10 cellular contexts compared by ENCODE assay signal in genomic region chr1:234315091-234315541, GRCh38. TPM values are rescaled to one million over a fixed set of nuclear protein-coding genes. Genes with fewer than 3 reads are reported as not detected.
DNase-seq lines count a peak whose midpoint lies in the region; ATAC-seq and TF ChIP-seq lines count a peak whose summit lies in the region.
"Had no signal": no experiment of that assay in that cellular context is flagged by ENCODE, and none has a peak within 500 bp of the region (broad histone marks: within the 10 kb centered on the region; RNA-seq: fewer than 3 reads in every experiment).

No MANE protein-coding gene starts in this region.

- no peaks in the 10 kb centered on the region for H3K9me3 Mint-ChIP-seq in activated T-helper 2 cell treated with anti-CD3 and anti-CD28 coated beads, Interferon-gamma antibody, Interleukin-2, Interleukin-4, amounts not matched to agents 10 μg/mL and 5 μg/mL and 100 μg/mL, durations not matched to agents 14 hours and 24 hours and 36 hours

- H4K91ac ChIP-seq in IMR-90 (ENCODE audit: insufficient read depth, low read depth, low read length) = no peak overlapping the region; the same call in 1 of the 2 replicates

- H4K8ac ChIP-seq in IMR-90 (ENCODE audit: low read depth in 2 of 2, low read length in 2 of 2) = no peak overlapping the region

- peak; percentile 7 for DNase-seq in GF-D8 (lab: John Stamatoyannopoulos, UW)
- DNase-seq in IMR-90 = peak; percentile 76
- DNase-seq in activated T-helper 2 cell treated with anti-CD3 and anti-CD28 coated beads, Interferon-gamma antibody, Interleukin-2, Interleukin-4, amounts not matched to agents 10 μg/mL and 5 μg/mL and 100 μg/mL, durations not matched to agents 14 hours and 24 hours and 36 hours (ENCODE audit: low spot score) = no peak
- no peak for DNase-seq in left lung
- no peak for DNase-seq in head of caudate nucleus
- no peak for DNase-seq in COLO668 (lab: John Stamatoyannopoulos, UW; ENCODE audit: unreplicated experiment)
- DNase-seq in dorsolateral prefrontal cortex = no peak
- DNase-seq: foreskin melanocyte had no signal

- no peak overlapping the region for H3K9ac ChIP-seq in IMR-90 (ENCODE audit: low read depth, low read length)
- H3K9ac ChIP-seq: parathyroid adenoma had no signal

- no peaks in the 10 kb centered on the region for H3K79me1 ChIP-seq in IMR-90 (ENCODE audit: low read depth in 1 of 2, low read length in 2 of 2)

- no peak overlapping the region for H2BK120ac ChIP-seq in IMR-90 (ENCODE audit: low read depth, low read length)

- intact Hi-C loops in IMR-90 (cut with micrococcal nuclease) = no loop called here
- intact Hi-C loops in activated T-helper 2 cell treated with anti-CD3 and anti-CD28 coated beads, Interferon-gamma antibody, Interleukin-2, Interleukin-4, amounts not matched to agents 10 μg/mL and 5 μg/mL and 100 μg/mL, durations not matched to agents 14 hours and 24 hours and 36 hours (cut with micrococcal nuclease) = loop anchor here (1.0 to 2.0 kb wide), 2 partner anchors 44 to 94 kb away; no protein-coding TSS in a partner anchor
- intact Hi-C loops in left lung (cut with DNase I) = no loop called here
- intact Hi-C loops in head of caudate nucleus (cut with DNase I) = no loop called here
- intact Hi-C loops in dorsolateral prefrontal cortex (cut with DNase I) = loop anchor here in 1 of 2 donors (10.0 kb wide), 1 partner anchor 160 kb away; no protein-coding TSS in a partner anchor

- H2AK5ac ChIP-seq in IMR-90 (ENCODE audit: low read depth, low read length) = no peak overlapping the region

- H3K4me3 Mint-ChIP-seq in activated T-helper 2 cell treated with anti-CD3 and anti-CD28 coated beads, Interferon-gamma antibody, Interleukin-2, Interleukin-4, amounts not matched to agents 10 μg/mL and 5 μg/mL and 100 μg/mL, durations not matched to agents 14 hours and 24 hours and 36 hours (ENCODE audit: low read depth) = no peak overlapping the region

- TF ChIP-seq RAD21 in IMR-90 (IDR thresholded peaks at IDR 0.05; ENCODE audit: low read length) = no peak

- no TSS peak for BruUV-seq in IMR-90 (replicated peaks; lab: Mats Ljungman, UMichigan)

- H3K23ac ChIP-seq in IMR-90 (ENCODE audit: low read depth, low read length) = no peak overlapping the region

- H4K20me1 ChIP-seq in IMR-90 (ENCODE audit: insufficient read depth, low read length) = no peaks in the 10 kb centered on the region

- no peak overlapping the region; the same call in 1 of the 2 replicates for H3K18ac ChIP-seq in IMR-90 (ENCODE audit: low read depth, low read length)

- H2BK15ac ChIP-seq in IMR-90 (ENCODE audit: low read depth, low read length) = no peak overlapping the region

- no peak overlapping the region for H2BK5ac ChIP-seq in IMR-90 (ENCODE audit: low read depth, low read length, poor library complexity, severe bottlenecking)

- peaks cover 38% of the 10 kb centered on the region for H3K4me1 Mint-ChIP-seq in activated T-helper 2 cell treated with anti-CD3 and anti-CD28 coated beads, Interferon-gamma antibody, Interleukin-2, Interleukin-4, amounts not matched to agents 10 μg/mL and 5 μg/mL and 100 μg/mL, durations not matched to agents 14 hours and 24 hours and 36 hours (ENCODE audit: low read depth)

- dilution Hi-C loops in IMR-90 (cut with HindIII; ENCODE audit: low sequenced_read_pairs, unreplicated experiment) = no loop called here

- POLR2A ChIA-PET in IMR-90 (lab: Charles Lee; ENCODE audit: unreplicated experiment) = no interaction called here

- H3K36me3 ChIP-seq in IMR-90 (ENCODE audit: control insufficient read depth, insufficient read depth, low read length) (no peaks in the 10 kb centered on the region), left lung (no peaks in the 10 kb centered on the region)

- H3K4me3 ChIP-seq in IMR-90 (ENCODE audit: insufficient read depth, low read depth, low read length) = no peak overlapping the region
- H3K4me3 ChIP-seq in left lung = no peak overlapping the region
- H3K4me3 ChIP-seq in dorsolateral prefrontal cortex = no peak overlapping the region

- peak overlapping the region; percentile 46 for H3K27ac Mint-ChIP-seq in activated T-helper 2 cell treated with anti-CD3 and anti-CD28 coated beads, Interferon-gamma antibody, Interleukin-2, Interleukin-4, amounts not matched to agents 10 μg/mL and 5 μg/mL and 100 μg/mL, durations not matched to agents 14 hours and 24 hours and 36 hours

- H3K14ac ChIP-seq in IMR-90 (replicated peaks; ENCODE audit: low read depth, low read length) = no peak overlapping the region

- H3K36me3 Mint-ChIP-seq in activated T-helper 2 cell treated with anti-CD3 and anti-CD28 coated beads, Interferon-gamma antibody, Interleukin-2, Interleukin-4, amounts not matched to agents 10 μg/mL and 5 μg/mL and 100 μg/mL, durations not matched to agents 14 hours and 24 hours and 36 hours (ENCODE audit: low read depth) = no peaks in the 10 kb centered on the region

- CTCF ChIA-PET in IMR-90 (lab: Yijun Ruan, JAX) = no interaction called here

- H2AFZ ChIP-seq in IMR-90 (replicated peaks; ENCODE audit: low read length, poor library complexity) = no peak overlapping the region
- H2AFZ ChIP-seq: parathyroid adenoma had no signal

- no peak for TF ChIP-seq POLR2A in IMR-90 (IDR thresholded peaks at IDR 0.05; ENCODE audit: low read depth, low read length)

- in situ Hi-C loops in IMR-90 (cut with MboI; ENCODE audit: low sequenced_read_pairs) = loop anchor here (25.0 kb wide), 1 partner anchor 178 kb away; no protein-coding TSS in a partner anchor

- H3K9me3 ChIP-seq in IMR-90 (ENCODE audit: control insufficient read depth, insufficient read depth, low read length) (no peaks in the 10 kb centered on the region), left lung (no peaks in the 10 kb centered on the region)

- no CpG with 5 or more reads among the region's 6 CpGs for WGBS in IMR-90 (ENCODE audit: extremely low coverage in 2 of 2, insufficient read length in 1 of 2), 2 experiments

- ATAC-seq in IMR-90 (ENCODE audit: low read depth) (peak; percentile 77), left lung (peak; percentile 48), HG03159 (IDR thresholded peaks at IDR 0.05; ENCODE audit: unreplicated experiment) (no peak)

- no peak overlapping the region for H3K56ac ChIP-seq in IMR-90 (ENCODE audit: extremely low read depth, insufficient read depth, low read length)

- H2BK20ac ChIP-seq in IMR-90 (ENCODE audit: low read depth, low read length) = no peak overlapping the region

- H3K4me2 ChIP-seq in IMR-90 (ENCODE audit: low read depth, low read length) = 0 out of 2 replicates have a peak overlapping the region, but pooled peaks have one; percentile 46

- H2AK9ac ChIP-seq in IMR-90 (replicated peaks; ENCODE audit: low read depth, low read length, poor library complexity) = no peak overlapping the region

- H3K27me3 ChIP-seq in IMR-90 (ENCODE audit: control insufficient read depth, insufficient read depth, low read length) = peaks cover 2% of the 10 kb centered on the region; the same call in 1 of the 2 replicates
- no peaks in the 10 kb centered on the region for H3K27me3 ChIP-seq in left lung
- no peaks in the 10 kb centered on the region for H3K27me3 ChIP-seq in dorsolateral prefrontal cortex

- peaks cover 14% of the 10 kb centered on the region for H3K27me3 Mint-ChIP-seq in activated T-helper 2 cell treated with anti-CD3 and anti-CD28 coated beads, Interferon-gamma antibody, Interleukin-2, Interleukin-4, amounts not matched to agents 10 μg/mL and 5 μg/mL and 100 μg/mL, durations not matched to agents 14 hours and 24 hours and 36 hours (ENCODE audit: low read depth)

- no peak overlapping the region for H4K5ac ChIP-seq in IMR-90 (ENCODE audit: low read depth, low read length)

- no peak overlapping the region for H3K4ac ChIP-seq in IMR-90 (ENCODE audit: low read depth, low read length)

- H3K4me1 ChIP-seq in IMR-90 (ENCODE audit: control insufficient read depth, insufficient read depth, low read length) = peaks cover 8% of the 10 kb centered on the region
- peaks cover 0 to 3% of the 10 kb centered on the region in 2 donors for H3K4me1 ChIP-seq in left lung
- H3K4me1 ChIP-seq: parathyroid adenoma had no signal

- no peak overlapping the region for H3K27ac ChIP-seq in IMR-90 (ENCODE audit: insufficient read depth, low read length)
- peak overlapping the region in 1 of 2 donors; percentile 6 for H3K27ac ChIP-seq in left lung
- peak overlapping the region in 4 of 59 donors; percentile 2 to 20 (median 17) for H3K27ac ChIP-seq in dorsolateral prefrontal cortex
- H3K27ac ChIP-seq: parathyroid adenoma had no signal

- no peaks in the 10 kb centered on the region for H3K9me1 ChIP-seq in IMR-90 (ENCODE audit: insufficient read depth, low read length)

- TF ChIP-seq CTCF in IMR-90 (conservative IDR thresholded peaks at IDR 0.05; ENCODE audit: low read depth, low read length) (no peak), left lung (IDR thresholded peaks at IDR 0.05) (no peak), dorsolateral prefrontal cortex (IDR thresholded peaks at IDR 0.05 in 54 of 56, conservative IDR thresholded peaks at IDR 0.05 in 2 of 56; ENCODE audit: low read depth in 1 of 56, partially characterized antibody in 56 of 56) (no peak)

TF ChIP-seq in IMR-90, 13 proteins besides CTCF, POLR2A, EP300 and RAD21:
- TF ChIP-seq CEBPB (IDR thresholded peaks at IDR 0.05; ENCODE audit: low read depth, low read length) = 0 out of 2 replicates have a peak, but pooled peaks have one; percentile 23
- TF ChIP-seq RFX5 (IDR thresholded peaks at IDR 0.05; ENCODE audit: low read depth, low read length) = no peak

RNA-seq across cellular contexts. Expression of gene COA6, which starts 58.1 kb away (rescaled TPM):
- total RNA-seq in IMR-90 (2012; rRNA removed) = 6.8 and 18.6 TPM in 2 replicates
- 14.0 and 14.3 TPM in 2 replicates for polyA plus RNA-seq in IMR-90 (2012; rRNA removed)
- 22.4 and 29.7 TPM in 2 replicates for polyA plus RNA-seq in IMR-90 (2012; cell fraction: cytosol; rRNA removed)
- 7.4 and 9.4 TPM in 2 replicates for polyA plus RNA-seq in IMR-90 (2012; cell fraction: nucleus; rRNA removed; ENCODE audit: low replicate concordance)
- total RNA-seq in activated T-helper 2 cell treated with anti-CD3 and anti-CD28 coated beads, Interferon-gamma antibody, Interleukin-2, Interleukin-4, amounts not matched to agents 10 μg/mL and 5 μg/mL and 100 μg/mL, durations not matched to agents 14 hours and 24 hours and 36 hours = 60.3 and 63.6 TPM in 2 replicates
- 10 to 100 TPM; 27.1 to 27.4 TPM for total RNA-seq in left lung
- 10 to 100 TPM; 17.7 to 56.0 (median 37.2) TPM for total RNA-seq in dorsolateral prefrontal cortex

Comparison
In these comparisons a context has a peak if more than half of its experiments do, and no peak if none do; other contexts are left out.
1. DNase-seq: peak in GF-D8 (single experiment) and IMR-90 (single experiment); none in activated T-helper 2 cell treated with anti-CD3 and anti-CD28 coated beads, Interferon-gamma antibody, Interleukin-2, Interleukin-4, amounts not matched to agents 10 μg/mL and 5 μg/mL and 100 μg/mL, durations not matched to agents 14 hours and 24 hours and 36 hours (single experiment), left lung (0 of 2), head of caudate nucleus (0 of 42), COLO668 (single experiment) and dorsolateral prefrontal cortex (0 of 10).